12 cellular contexts compared by ENCODE assay signal in genomic region chr7:112692333-112692732, GRCh38.
"Had no signal": no experiment of that assay in that cellular context is flagged by ENCODE, and none has a peak within 500 bp of the region (broad histone marks: within the 10 kb centered on the region; RNA-seq: fewer than 3 reads in every experiment).

No MANE protein-coding gene starts in this region.

- ATAC-seq: activated naive CD4-positive, alpha-beta T cell treated with anti-CD3 and anti-CD28 coated beads, Interleukin-2, amount 50 U/mL, for 72 hours; activated T-cell treated with anti-CD3 and anti-CD28 coated beads, Interleukin-2, amount 50 U/mL, for 4 hours; esophagus mucosa had no signal

- H3K4me3 ChIP-seq: skin epidermis, tibial nerve had no signal

- DNase-seq: activated CD4-positive, alpha-beta memory T cell treated with anti-CD3 and anti-CD28 coated beads for 36 hours; activated effector memory CD4-positive, alpha-beta T cell treated with anti-CD3 and anti-CD28 coated beads, Interleukin-2, amount 50 U/mL, for 16 hours; activated T-cell treated with anti-CD3 and anti-CD28 coated beads, Interleukin-2, amount 50 U/mL, for 4 hours; amniotic stem cell; midbrain; retina; T-helper 9 cell had no signal

- FAIRE-seq: endometrium had no signal

- H3K36me3 ChIP-seq: tibial nerve had no signal

- H3K27me3 ChIP-seq: tibial nerve had no signal

- H3K4me1 ChIP-seq: tibial nerve had no signal

- H3K27ac ChIP-seq: skin epidermis, tibial nerve had no signal
